In genomic region chr20:32585011-32585518, GRCh38 we compare ENCODE assay signal across 8 cellular contexts. TPM values are rescaled to one million over a fixed set of nuclear protein-coding genes. Genes with fewer than 3 reads are reported as not detected.
DNase-seq lines count a peak whose midpoint lies in the region; ATAC-seq and TF ChIP-seq lines count a peak whose summit lies in the region.

Gene NOL4L, minus strand, starts transcription at chr20:32585333. Its CDS starts 443 bp downstream, at chr20:32584890.

- DNase-seq in EH (ENCODE audit: low read depth) = peak; percentile 48
- DNase-seq in MG63 = peak; percentile 37
- DNase-seq in activated CD4-positive, alpha-beta T cell treated with anti-CD3 and anti-CD28 coated beads for 48 hours = peak; percentile 50
- DNase-seq in dorsolateral prefrontal cortex = peak in 4 of 10 donors; percentile 32 to 69 (median 60)
- DNase-seq in right lobe of liver = no peak
- peak; percentile 43 for DNase-seq in stimulated activated naive CD4-positive, alpha-beta T cell treated with Interleukin-2 at 50 U/mL for 16 hours (lab: John Stamatoyannopoulos, UW)

- peak within 1 kb of the TSS; percentile 50 for H3K4me3 ChIP-seq in MG63
- peak within 1 kb of the TSS; percentile 54 to 89 (median 76) for H3K4me3 ChIP-seq in dorsolateral prefrontal cortex
- peak within 1 kb of the TSS; percentile 41 to 56 (median 42) for H3K4me3 ChIP-seq in right lobe of liver

- H3K36me3 ChIP-seq in MG63 (no peaks in the 10 kb centered on the region), right lobe of liver (no peaks in the 10 kb centered on the region)

- peak; percentile 4 to 16 (median 6) for ATAC-seq in right lobe of liver
- no peak for ATAC-seq in HG03045 (IDR thresholded peaks at IDR 0.05; ENCODE audit: unreplicated experiment)
- ATAC-seq in HG03520 (IDR thresholded peaks at IDR 0.05; ENCODE audit: unreplicated experiment) = no peak

- peaks cover 3% of the 10 kb centered on the region; the same call in 1 of the 2 replicates for H3K27me3 ChIP-seq in MG63
- H3K27me3 ChIP-seq in dorsolateral prefrontal cortex = no peaks in the 10 kb centered on the region
- H3K27me3 ChIP-seq in right lobe of liver = no peaks in the 10 kb centered on the region

- H3K27ac ChIP-seq in dorsolateral prefrontal cortex = peak within 1 kb of the TSS in 57 of 59 donors; percentile 51 to 96 (median 86)
- peak within 1 kb of the TSS in 1 of 3 donors; percentile 18 for H3K27ac ChIP-seq in right lobe of liver

- WGBS in right lobe of liver (ENCODE audit: insufficient coverage, low coverage, low lambda C conversion rate, missing lambda C conversion rate) = no CpG with 5 or more reads among the region's 72 CpGs

- TF ChIP-seq POLR2A in right lobe of liver (IDR thresholded peaks at IDR 0.05) = no peak

- H3K4me1 ChIP-seq in right lobe of liver = peaks cover 0 to 4% (median 0%) of the 10 kb centered on the region in 4 donors

- intact Hi-C loops in dorsolateral prefrontal cortex (cut with DNase I) (loop anchor here in 1 of 2 donors (10.0 kb wide), 1 partner anchor 70 kb away; no protein-coding TSS in a partner anchor), right lobe of liver (cut with DNase I) (no loop called here)

- H3K9me3 ChIP-seq in MG63 = no peaks in the 10 kb centered on the region
- no peaks in the 10 kb centered on the region for H3K9me3 ChIP-seq in right lobe of liver

- TF ChIP-seq CTCF in dorsolateral prefrontal cortex (IDR thresholded peaks at IDR 0.05 in 54 of 56, conservative IDR thresholded peaks at IDR 0.05 in 2 of 56; ENCODE audit: low read depth in 1 of 56, partially characterized antibody in 56 of 56) (no peak), right lobe of liver (IDR thresholded peaks at IDR 0.05) (no peak)

RNA-seq across cellular contexts. Expression of gene NOL4L, which starts in this region (rescaled TPM):
- total RNA-seq in MG63 (2014; rRNA removed; shearing (Covaris generic); ENCODE audit: low replicate concordance) = 1.3 and 1.8 TPM in 2 replicates
- total RNA-seq in dorsolateral prefrontal cortex (10 to 100 TPM; 29.4 to 56.2 (median 42.8) TPM), right lobe of liver (1 to 10 TPM; 4.3 to 6.5 (median 5.7) TPM)

Comparison
In these comparisons a context has a peak if more than half of its experiments do, and no peak if none do; other contexts are left out.
1. RNA of gene NOL4L (total RNA-seq): 29.4 to 56.2 TPM in dorsolateral prefrontal cortex; 4.3 to 6.5 TPM in right lobe of liver and 1.3 to 1.8 TPM in MG63; every median in the first group is over 4 times any median in the second.
2. DNase-seq: peak in EH (single experiment), MG63 (single experiment), activated CD4-positive, alpha-beta T cell treated with anti-CD3 and anti-CD28 coated beads for 48 hours (single experiment) and stimulated activated naive CD4-positive, alpha-beta T cell treated with Interleukin-2 at 50 U/mL for 16 hours (single experiment); none in right lobe of liver (0 of 3).
3. ATAC-seq: peak in right lobe of liver (4 of 4); none in HG03045 (single experiment) and HG03520 (single experiment).
4. Peak in every context shown above with its lines, with median percentiles within 50 percentile points of each other: H3K4me3 ChIP-seq.